In the genomic region with DNA sequence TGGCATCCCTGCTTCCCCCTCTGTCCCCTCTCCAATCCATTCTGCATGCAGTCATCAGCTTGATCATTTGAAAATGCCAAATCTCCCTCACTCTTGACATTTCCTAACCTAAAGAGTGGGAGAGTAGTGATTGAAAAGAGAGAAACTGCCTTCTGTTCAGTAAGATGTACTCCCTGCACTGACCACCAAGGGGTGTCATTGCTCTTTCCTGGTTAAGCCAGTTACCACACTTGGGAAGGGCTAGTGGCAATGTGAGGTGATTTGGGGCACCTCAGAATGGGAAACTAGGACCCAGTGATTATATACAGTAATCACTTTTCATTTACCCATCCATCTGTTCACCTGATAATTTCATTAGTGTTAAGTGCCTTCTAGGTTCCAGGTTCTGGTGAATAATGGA, we compare ENCODE assay signal across 9 cellular contexts. TPM values are rescaled to one million over a fixed set of nuclear protein-coding genes. Genes with fewer than 3 reads are reported as not detected.
DNase-seq lines count a peak whose midpoint lies in the region; FAIRE-seq and TF ChIP-seq lines count a peak whose summit lies in the region.
"Had no signal": no experiment of that assay in that cellular context is flagged by ENCODE, and none has a peak within 500 bp of the region (broad histone marks: within the 10 kb centered on the region; RNA-seq: fewer than 3 reads in every experiment).

No MANE protein-coding gene starts in this region.

- no peak overlapping the region for H3K4ac ChIP-seq in H1 (replicated peaks; ENCODE audit: insufficient read length, low read depth, low read length)

- TF ChIP-seq EP300 in H1 (IDR thresholded peaks at IDR 0.05; ENCODE audit: borderline replicate concordance in 1 of 2, low read depth in 2 of 2, low read length in 2 of 2) = no peak

- H4K91ac ChIP-seq in H1 (replicated peaks; ENCODE audit: insufficient read length, low read length) = no peak overlapping the region

- H3K4me3 ChIP-seq in HL-60 (replicated peaks; ENCODE audit: insufficient read depth, low read length) (no peak overlapping the region), H1 (ENCODE audit: extremely low read depth in 1 of 4, insufficient read depth in 2 of 4, low read depth in 3 of 4, low read length in 4 of 4) (no peak overlapping the region)

- H3K79me2 ChIP-seq in H1 (ENCODE audit: control insufficient read depth in 1 of 2, insufficient read depth in 2 of 2, low read length in 2 of 2) = no peaks in the 10 kb centered on the region

- H2AFZ ChIP-seq in H1 (ENCODE audit: low read length) = no peak overlapping the region

- H4K5ac ChIP-seq in H1 (ENCODE audit: insufficient read length, low read depth, low read length) = no peak overlapping the region

- H3K4me1 ChIP-seq in H1 (replicated peaks in 1 of 4; ENCODE audit: control insufficient read depth in 3 of 4, insufficient read depth in 4 of 4, low read length in 3 of 4) = no peaks in the 10 kb centered on the region

- peak; percentile 92 to 94 for TF ChIP-seq RAD21 in H1 (IDR thresholded peaks at IDR 0.05 in 1 of 2, conservative IDR thresholded peaks at IDR 0.05 in 1 of 2; ENCODE audit: low read depth in 2 of 2, low read length in 2 of 2)

- H3K79me1 ChIP-seq in H1 (ENCODE audit: low read depth, low read length) = no peaks in the 10 kb centered on the region

- CTCF ChIA-PET in H1 (lab: Charles Lee; ENCODE audit: partially characterized antibody) = interaction anchor here (0.6 to 6.4 kb wide), 44 partner anchors 11 to 393 kb away, joined by 3 to 83 read pairs (median 5); a partner anchor contains a TSS

- peaks cover 5 to 39% (median 21%) of the 10 kb centered on the region in 4 experiments; a peak in 7 of 8 replicates for H3K36me3 ChIP-seq in H1 (ENCODE audit: control insufficient read depth in 2 of 4, insufficient read depth in 4 of 4, low read length in 3 of 4)

- no peak for TF ChIP-seq POLR2A in H1 (IDR thresholded peaks at IDR 0.05; ENCODE audit: control extremely low read depth in 1 of 2, low read depth in 2 of 2, low read length in 2 of 2)

- no peaks in the 10 kb centered on the region for H4K20me1 ChIP-seq in H1 (replicated peaks in 1 of 2; ENCODE audit: control insufficient read depth in 1 of 2, insufficient read depth in 2 of 2, low read length in 2 of 2)

- no peak overlapping the region for H3K9ac ChIP-seq in H1 (replicated peaks in 1 of 4; ENCODE audit: extremely low read depth in 1 of 4, low read depth in 3 of 4, low read length in 3 of 4)

- H3K14ac ChIP-seq in H1 (ENCODE audit: insufficient read length) = no peak overlapping the region

- H3K27me3 ChIP-seq in HL-60 (ENCODE audit: insufficient read depth, poor library complexity, severe bottlenecking) (no peaks in the 10 kb centered on the region), H1 (replicated peaks in 1 of 4; ENCODE audit: control insufficient read depth in 3 of 4, extremely low read depth in 1 of 4, insufficient read depth in 3 of 4, low read length in 3 of 4) (no peaks in the 10 kb centered on the region)

- H3K4me2 ChIP-seq in H1 (ENCODE audit: insufficient read depth in 1 of 2, low read depth in 2 of 2, low read length in 2 of 2) = no peak overlapping the region

- no peak overlapping the region for H3K18ac ChIP-seq in H1 (ENCODE audit: extremely low read depth, low read length)

- peak; percentile 75 for DNase-seq in DMS 273 (lab: John Stamatoyannopoulos, UW; ENCODE audit: unreplicated experiment)
- no peak for DNase-seq in DMS 273 treated with DMSO at 0.1 percent for 48 hours (lab: John Stamatoyannopoulos, UW)
- peak in 1 of 2 experiments; percentile 43 for DNase-seq in HL-60 (ENCODE audit: low read depth in 1 of 2, low spot score in 1 of 2)
- DNase-seq in SK-N-DZ (ENCODE audit: low spot score) = peak; percentile 21
- peak in 1 of 2 experiments; percentile 68 for DNase-seq in H1 (ENCODE audit: low read depth in 1 of 2, low spot score in 2 of 2)
- DNase-seq in myocyte (ENCODE audit: low read depth) = peak; percentile 55
- no peak for DNase-seq in activated effector memory CD4-positive, alpha-beta T cell treated with Interleukin-2 at 50 U/mL for 16 hours
- DNase-seq in KG1 (lab: John Stamatoyannopoulos, UW) = no peak

- no peak overlapping the region for H2BK120ac ChIP-seq in H1 (replicated peaks; ENCODE audit: low read depth, low read length)

- no peaks in the 10 kb centered on the region for H3K23me2 ChIP-seq in H1 (ENCODE audit: low read depth, low read length)

- H3K27ac ChIP-seq in HL-60 (replicated peaks) = no peak overlapping the region
- H3K27ac ChIP-seq in H1 (ENCODE audit: low read depth, low read length) = no peak overlapping the region

- H2BK15ac ChIP-seq in H1 (ENCODE audit: low read length) = no peak overlapping the region

- no peak overlapping the region for H4K8ac ChIP-seq in H1 (ENCODE audit: extremely low read depth, insufficient read depth, low read length)

- no peak overlapping the region for H2BK12ac ChIP-seq in H1 (ENCODE audit: low read depth, low read length)

- no peak overlapping the region for H2AK5ac ChIP-seq in H1 (ENCODE audit: low read depth, low read length)

- peak; percentile 66 for FAIRE-seq in H1 (lab: Jason Lieb, UNC)
- FAIRE-seq: A204.1 had no signal

- H3K9me3 ChIP-seq in H1 (ENCODE audit: insufficient read depth in 2 of 2, low read depth in 1 of 2, low read length in 1 of 2) = no peaks in the 10 kb centered on the region

- no peak overlapping the region for H2BK20ac ChIP-seq in H1 (ENCODE audit: low read length)

- no peak overlapping the region for H2BK5ac ChIP-seq in H1 (ENCODE audit: low read depth, low read length)

- H3K23ac ChIP-seq in H1 (ENCODE audit: insufficient read length) = no peak overlapping the region

- TF ChIP-seq CTCF in HL-60 (IDR thresholded peaks at IDR 0.05; ENCODE audit: insufficient read depth, low read length) (peak; percentile 50), H1 (IDR thresholded peaks at IDR 0.05; ENCODE audit: control extremely low read depth in 1 of 3, insufficient read depth in 1 of 3, low read depth in 1 of 3, low read length in 3 of 3) (peak; percentile 53 to 92 (median 76))

- POLR2A ChIA-PET in H1 (lab: Charles Lee; ENCODE audit: partially characterized antibody) = interaction anchor here (0.9 to 1.6 kb wide), 4 partner anchors 11 to 218 kb away, joined by 3 to 10 read pairs (median 3); a partner anchor contains a TSS

- H3K56ac ChIP-seq in H1 (replicated peaks; ENCODE audit: insufficient read length, low read depth, low read length) = no peak overlapping the region

RNA-seq across cellular contexts. Expression of a gene that starts 6.9 kb away (rescaled TPM):
- 0.10 and 0.29 TPM in 2 replicates for polyA plus RNA-seq in SK-N-DZ (2014; cell fraction: cytosol; rRNA removed)
- 0.65 and 0.89 TPM in 2 replicates for polyA plus RNA-seq in SK-N-DZ (2014; cell fraction: nucleus; rRNA removed)
- 0.35 and 0.61 TPM in 2 replicates for total RNA-seq in H1 (2021; fragmentation: NEBNext Ultra II Directional; extraction: Animal tissue kit (Norgen Biotek cat#: 25700))
- polyA plus RNA-seq in H1 (2011; rRNA removed) = 0.14 TPM in 2 replicates
- 0.19 TPM for polyA plus RNA-seq in H1 (2011; cell fraction: cytosol; rRNA removed)
- polyA plus RNA-seq in H1 (2011; cell fraction: nucleus; rRNA removed) = 0.29 TPM
- polyA plus RNA-seq in H1 (2012, experiment 1 of 2) = 0.10 to 0.39 TPM (median 0.20 TPM) in 4 replicates
- polyA plus RNA-seq in H1 (2012, experiment 2 of 2) = 0.08 TPM
- polyA plus RNA-seq in H1 (2013, experiment 1 of 2) = 0.12 TPM
- polyA plus RNA-seq in H1 (2013, experiment 2 of 2) = 0.13 TPM
- 0.22 and 0.24 TPM in 2 replicates for polyA minus RNA-seq in H1 (2011; rRNA and poly(A)+ RNA removed)
- polyA minus RNA-seq in H1 (2011; cell fraction: cytosol; rRNA and poly(A)+ RNA removed) = not detected
- 0.20 TPM for polyA minus RNA-seq in H1 (2011; cell fraction: nucleus; rRNA and poly(A)+ RNA removed)
- 0.03 and 0.05 TPM in 2 replicates for total RNA-seq in myocyte
- 0.04 TPM for polyA plus RNA-seq in myocyte (2012)

RNA-seq across cellular contexts. Expression of a gene that starts 10.8 kb away (rescaled TPM):
- polyA plus RNA-seq in SK-N-DZ (2014; cell fraction: cytosol; rRNA removed) = 4.2 and 8.7 TPM in 2 replicates
- 3.1 and 7.3 TPM in 2 replicates for polyA plus RNA-seq in SK-N-DZ (2014; cell fraction: nucleus; rRNA removed)
- 6.9 and 7.1 TPM in 2 replicates for total RNA-seq in H1 (2021; fragmentation: NEBNext Ultra II Directional; extraction: Animal tissue kit (Norgen Biotek cat#: 25700))
- 2.1 and 3.2 TPM in 2 replicates for polyA plus RNA-seq in H1 (2011; rRNA removed)
- polyA plus RNA-seq in H1 (2011; cell fraction: cytosol; rRNA removed) = 4.0 TPM
- 1.5 TPM for polyA plus RNA-seq in H1 (2011; cell fraction: nucleus; rRNA removed)
- polyA plus RNA-seq in H1 (2012, experiment 1 of 2) = 2.5 to 6.3 TPM (median 3.1 TPM) in 4 replicates
- polyA plus RNA-seq in H1 (2012, experiment 2 of 2) = 0.60 TPM
- polyA plus RNA-seq in H1 (2013, experiment 1 of 2) = 2.6 TPM
- 2.3 TPM for polyA plus RNA-seq in H1 (2013, experiment 2 of 2)
- polyA minus RNA-seq in H1 (2011; rRNA and poly(A)+ RNA removed) = 2.2 and 3.3 TPM in 2 replicates
- polyA minus RNA-seq in H1 (2011; cell fraction: cytosol; rRNA and poly(A)+ RNA removed) = 2.5 TPM
- 3.0 TPM for polyA minus RNA-seq in H1 (2011; cell fraction: nucleus; rRNA and poly(A)+ RNA removed)
- total RNA-seq in myocyte = 7.9 and 12.5 TPM in 2 replicates
- 7.3 TPM for polyA plus RNA-seq in myocyte (2012)

RNA-seq across cellular contexts. Expression of a gene that starts 11.0 kb away (rescaled TPM):
- polyA plus RNA-seq in SK-N-DZ (2014; cell fraction: cytosol; rRNA removed) = 20.3 and 23.1 TPM in 2 replicates
- 78.4 and 105 TPM in 2 replicates for polyA plus RNA-seq in SK-N-DZ (2014; cell fraction: nucleus; rRNA removed)
- total RNA-seq in H1 (2021; fragmentation: NEBNext Ultra II Directional; extraction: Animal tissue kit (Norgen Biotek cat#: 25700)) = 58.4 and 60.4 TPM in 2 replicates
- polyA plus RNA-seq in H1 (2011; rRNA removed) = 87.5 and 90.7 TPM in 2 replicates
- 70.9 TPM for polyA plus RNA-seq in H1 (2011; cell fraction: cytosol; rRNA removed)
- polyA plus RNA-seq in H1 (2011; cell fraction: nucleus; rRNA removed) = 228 TPM
- 35.4 to 52.4 TPM (median 51.1 TPM) in 4 replicates for polyA plus RNA-seq in H1 (2012, experiment 1 of 2)
- 37.1 TPM for polyA plus RNA-seq in H1 (2012, experiment 2 of 2)
- 108 TPM for polyA plus RNA-seq in H1 (2013, experiment 1 of 2)
- polyA plus RNA-seq in H1 (2013, experiment 2 of 2) = 90.7 TPM
- polyA minus RNA-seq in H1 (2011; rRNA and poly(A)+ RNA removed) = 56.4 and 57.1 TPM in 2 replicates
- polyA minus RNA-seq in H1 (2011; cell fraction: cytosol; rRNA and poly(A)+ RNA removed) = 30.7 TPM
- 51.6 TPM for polyA minus RNA-seq in H1 (2011; cell fraction: nucleus; rRNA and poly(A)+ RNA removed)
- total RNA-seq in myocyte = 53.0 and 57.3 TPM in 2 replicates
- polyA plus RNA-seq in myocyte (2012) = 139 TPM

RNA-seq across cellular contexts. Expression of a gene that starts 37.8 kb away (rescaled TPM):
- 1.8 and 2.5 TPM in 2 replicates for polyA plus RNA-seq in SK-N-DZ (2014; cell fraction: cytosol; rRNA removed)
- 0.66 and 1.7 TPM in 2 replicates for polyA plus RNA-seq in SK-N-DZ (2014; cell fraction: nucleus; rRNA removed)
- 9.7 and 12.1 TPM in 2 replicates for total RNA-seq in H1 (2021; fragmentation: NEBNext Ultra II Directional; extraction: Animal tissue kit (Norgen Biotek cat#: 25700))
- 17.2 and 27.8 TPM in 2 replicates for polyA plus RNA-seq in H1 (2011; rRNA removed)
- polyA plus RNA-seq in H1 (2011; cell fraction: cytosol; rRNA removed) = 19.5 TPM
- polyA plus RNA-seq in H1 (2011; cell fraction: nucleus; rRNA removed) = 22.5 TPM
- 8.1 to 15.1 TPM (median 13.1 TPM) in 4 replicates for polyA plus RNA-seq in H1 (2012, experiment 1 of 2)
- polyA plus RNA-seq in H1 (2012, experiment 2 of 2) = 11.9 TPM
- polyA plus RNA-seq in H1 (2013, experiment 1 of 2) = 10.3 TPM
- 11.9 TPM for polyA plus RNA-seq in H1 (2013, experiment 2 of 2)
- 11.2 and 12.8 TPM in 2 replicates for polyA minus RNA-seq in H1 (2011; rRNA and poly(A)+ RNA removed)
- 9.9 TPM for polyA minus RNA-seq in H1 (2011; cell fraction: cytosol; rRNA and poly(A)+ RNA removed)
- polyA minus RNA-seq in H1 (2011; cell fraction: nucleus; rRNA and poly(A)+ RNA removed) = 10.9 TPM
- not detected in 2 replicates for total RNA-seq in myocyte
- not detected for polyA plus RNA-seq in myocyte (2012)

RNA-seq across cellular contexts. Expression of a gene that starts 39.1 kb away (rescaled TPM):
- 1.2 and 1.3 TPM in 2 replicates for polyA plus RNA-seq in SK-N-DZ (2014; cell fraction: cytosol; rRNA removed)
- polyA plus RNA-seq in SK-N-DZ (2014; cell fraction: nucleus; rRNA removed) = 0.80 and 2.0 TPM in 2 replicates
- 3.9 and 5.0 TPM in 2 replicates for total RNA-seq in H1 (2021; fragmentation: NEBNext Ultra II Directional; extraction: Animal tissue kit (Norgen Biotek cat#: 25700))
- polyA plus RNA-seq in H1 (2011; rRNA removed) = 2.2 and 2.5 TPM in 2 replicates
- 3.5 TPM for polyA plus RNA-seq in H1 (2011; cell fraction: cytosol; rRNA removed)
- polyA plus RNA-seq in H1 (2011; cell fraction: nucleus; rRNA removed) = 3.7 TPM
- polyA plus RNA-seq in H1 (2012, experiment 1 of 2) = 2.8 to 3.2 TPM (median 2.9 TPM) in 4 replicates
- polyA plus RNA-seq in H1 (2012, experiment 2 of 2) = 0.51 TPM
- polyA plus RNA-seq in H1 (2013, experiment 1 of 2) = 2.6 TPM
- polyA plus RNA-seq in H1 (2013, experiment 2 of 2) = 2.6 TPM
- polyA minus RNA-seq in H1 (2011; rRNA and poly(A)+ RNA removed) = 2.4 and 3.5 TPM in 2 replicates
- polyA minus RNA-seq in H1 (2011; cell fraction: cytosol; rRNA and poly(A)+ RNA removed) = 2.6 TPM
- polyA minus RNA-seq in H1 (2011; cell fraction: nucleus; rRNA and poly(A)+ RNA removed) = 3.4 TPM
- 15.1 and 15.9 TPM in 2 replicates for total RNA-seq in myocyte
- 9.4 TPM for polyA plus RNA-seq in myocyte (2012)

Comparison
In these comparisons a context has a peak if more than half of its experiments do, and no peak if none do; other contexts are left out.
1. DNase-seq: peak in DMS 273 (single experiment), SK-N-DZ (single experiment) and myocyte (single experiment); none in DMS 273 treated with DMSO at 0.1 percent for 48 hours (single experiment), activated effector memory CD4-positive, alpha-beta T cell treated with Interleukin-2 at 50 U/mL for 16 hours (single experiment) and KG1 (single experiment).